8 cellular contexts compared by ENCODE assay signal in genomic region chr2:61853848-61854434, GRCh38. TPM values are rescaled to one million over a fixed set of nuclear protein-coding genes. Genes with fewer than 3 reads are reported as not detected.
DNase-seq lines count a peak whose midpoint lies in the region; ATAC-seq lines count a peak whose summit lies in the region.

FAM161A (minus strand) TSS chr2:61854060; CDS start chr2:61854041, 19 bp downstream.

- H3K27ac Mint-ChIP-seq in CD8-positive, alpha-beta memory T cell: peak within 1 kb of the TSS; percentile 88 to 98 (median 94)

- ATAC-seq in GM19463 (IDR thresholded peaks at IDR 0.05; ENCODE audit: unreplicated experiment): peak; percentile 82

- H3K36me3 ChIP-seq in CD8-positive, alpha-beta memory T cell (ENCODE audit: insufficient read depth, low read length): no peaks in the 10 kb centered on the region

- peaks cover 0 to 2% of the 10 kb centered on the region in 2 donors for H3K27me3 Mint-ChIP-seq in CD8-positive, alpha-beta memory T cell

- H3K4me1 ChIP-seq in CD8-positive, alpha-beta memory T cell (ENCODE audit: insufficient read depth, low read length): peaks cover 12% of the 10 kb centered on the region

- no peaks in the 10 kb centered on the region for H3K9me3 ChIP-seq in CD8-positive, alpha-beta memory T cell (ENCODE audit: low read length)

- peak within 1 kb of the TSS; percentile 55 for H3K27ac ChIP-seq in CD8-positive, alpha-beta memory T cell (ENCODE audit: low read depth, low read length)

- POLR2A ChIA-PET in CD8-positive, alpha-beta memory T cell (lab: Charles Lee): interaction anchor here (0.6 to 1.0 kb wide), 2 partner anchors 513 to 545 kb away, joined by 4 to 5 read pairs; no protein-coding TSS in a partner anchor

- CTCF ChIA-PET in CD8-positive, alpha-beta memory T cell (lab: Charles Lee): interaction anchor here (1.5 kb wide), 1 partner anchor 23 kb away, joined by 4 read pairs; no protein-coding TSS in a partner anchor

- DNase-seq in CD8-positive, alpha-beta memory T cell: peak; percentile 60 to 84 (median 72)
- DNase-seq in HK-2 (ENCODE audit: unreplicated experiment) (peak; percentile 81), NCI-H82 (lab: John Stamatoyannopoulos, UW) (peak; percentile 96), medulla oblongata (ENCODE audit: extremely low spot score) (peak; percentile 94)
- DNase-seq in activated CD8-positive, alpha-beta memory T cell treated with anti-CD3 and anti-CD28 coated beads for 1 hour (ENCODE audit: extremely low read depth in 1 of 2, low read depth in 1 of 2): peak; percentile 36 to 64
- DNase-seq in effector CD8-positive, alpha-beta T cell (lab: John Stamatoyannopoulos, UW): peak; percentile 64
- DNase-seq in stimulated activated CD4-positive, alpha-beta T cell treated with anti-CD3 and anti-CD28 coated beads, TNF-alpha, amount 100 ng/mL, for 48 hours (ENCODE audit: low read depth in 3 of 3): peak; percentile 51 to 77 (median 59)

- peak within 1 kb of the TSS; percentile 88 to 97 (median 95) for H3K4me3 Mint-ChIP-seq in CD8-positive, alpha-beta memory T cell

- H3K27me3 ChIP-seq in CD8-positive, alpha-beta memory T cell (ENCODE audit: insufficient read depth, low read length, poor library complexity, severe bottlenecking): no peaks in the 10 kb centered on the region

- peak within 1 kb of the TSS; percentile 87 for H3K4me3 ChIP-seq in CD8-positive, alpha-beta memory T cell (ENCODE audit: low read length)

- peaks cover 0 to 11% (median 0%) of the 10 kb centered on the region in 3 donors for H3K36me3 Mint-ChIP-seq in CD8-positive, alpha-beta memory T cell

- peaks cover 12 to 21% (median 19%) of the 10 kb centered on the region in 3 donors for H3K4me1 Mint-ChIP-seq in CD8-positive, alpha-beta memory T cell

- H3K9me3 Mint-ChIP-seq in CD8-positive, alpha-beta memory T cell: no peaks in the 10 kb centered on the region

RNA-seq across cellular contexts. Expression of gene FAM161A, which starts in this region (rescaled TPM):
- 1 to 10 TPM; 5.6 to 5.8 TPM for total RNA-seq in CD8-positive, alpha-beta memory T cell
- 1.7 TPM for polyA plus RNA-seq in CD8-positive, alpha-beta memory T cell

Comparison
In these comparisons a context has a peak if more than half of its experiments do, and no peak if none do; other contexts are left out.
1. Peak in every context shown above with its lines: DNase-seq, ATAC-seq, H3K4me3 ChIP-seq and H3K27ac ChIP-seq.